13 cellular contexts compared by ENCODE assay signal in genomic region chr15:100373942-100374341, GRCh38. TPM values are rescaled to one million over a fixed set of nuclear protein-coding genes. Genes with fewer than 3 reads are reported as not detected.
DNase-seq lines count a peak whose midpoint lies in the region; ATAC-seq and TF ChIP-seq lines count a peak whose summit lies in the region.
"Had no signal": no experiment of that assay in that cellular context is flagged by ENCODE, and none has a peak within 500 bp of the region (broad histone marks: within the 10 kb centered on the region; RNA-seq: fewer than 3 reads in every experiment).

No MANE protein-coding gene starts in this region.

- peaks cover 36% of the 10 kb centered on the region for H3K27me3 Mint-ChIP-seq in activated naive CD4-positive, alpha-beta T cell treated with anti-CD3 and anti-CD28 coated beads, Interleukin-2, amount 50 U/mL, for 24 hours

- H3K4me3 ChIP-seq in coronary artery (peak overlapping the region; percentile 63), lower lobe of right lung (peak overlapping the region; percentile 47), urinary bladder (ENCODE audit: low read depth, low read length) (peak overlapping the region; percentile 51)
- H3K4me3 ChIP-seq: GM12878, mucosa of descending colon had no signal

- peaks cover 12% of the 10 kb centered on the region for H3K27me3 ChIP-seq in lower lobe of right lung (ENCODE audit: low read depth)

- H3K9me3 ChIP-seq in lower lobe of right lung: peaks cover 6% of the 10 kb centered on the region
- H3K9me3 ChIP-seq: mucosa of descending colon had no signal

- H3K27ac Mint-ChIP-seq in activated naive CD4-positive, alpha-beta T cell treated with anti-CD3 and anti-CD28 coated beads, Interleukin-2, amount 50 U/mL, for 24 hours: peak overlapping the region; percentile 59
- no peak overlapping the region for H3K27ac Mint-ChIP-seq in activated naive CD4-positive, alpha-beta T cell treated with anti-CD3 and anti-CD28 coated beads, Interleukin-2, amount 50 U/mL, for 72 hours

- no peak for TF ChIP-seq POLR2A in erythroblast (IDR thresholded peaks at IDR 0.05; ENCODE audit: low read length)

- peaks cover 16% of the 10 kb centered on the region for H3K9me3 Mint-ChIP-seq in activated naive CD4-positive, alpha-beta T cell treated with anti-CD3 and anti-CD28 coated beads, Interleukin-2, amount 50 U/mL, for 24 hours
- peaks cover 11 to 20% of the 10 kb centered on the region in 2 donors for H3K9me3 Mint-ChIP-seq in activated naive CD4-positive, alpha-beta T cell treated with anti-CD3 and anti-CD28 coated beads, Interleukin-2, amount 50 U/mL, for 72 hours

- peaks cover 6% of the 10 kb centered on the region for H3K36me3 Mint-ChIP-seq in activated naive CD4-positive, alpha-beta T cell treated with anti-CD3 and anti-CD28 coated beads, Interleukin-2, amount 50 U/mL, for 24 hours
- H3K36me3 Mint-ChIP-seq in activated naive CD4-positive, alpha-beta T cell treated with anti-CD3 and anti-CD28 coated beads, Interleukin-2, amount 50 U/mL, for 72 hours: peaks cover 13 to 19% of the 10 kb centered on the region in 2 donors

- peak overlapping the region; percentile 68 for H3K4me3 Mint-ChIP-seq in activated naive CD4-positive, alpha-beta T cell treated with anti-CD3 and anti-CD28 coated beads, Interleukin-2, amount 50 U/mL, for 24 hours

- no peaks in the 10 kb centered on the region for H3K36me3 ChIP-seq in lower lobe of right lung
- H3K36me3 ChIP-seq in urinary bladder (ENCODE audit: insufficient read depth): no peaks in the 10 kb centered on the region

- TF ChIP-seq CTCF in coronary artery (IDR thresholded peaks at IDR 0.05) (no peak), lower lobe of right lung (IDR thresholded peaks at IDR 0.05) (no peak)

- H3K4me1 ChIP-seq in lower lobe of right lung (no peaks in the 10 kb centered on the region), urinary bladder (ENCODE audit: insufficient read depth) (no peaks in the 10 kb centered on the region)

- intact Hi-C loops in lower lobe of right lung (cut with DNase I): no loop called here

- no peak overlapping the region for H3K27ac ChIP-seq in coronary artery
- no peak overlapping the region for H3K27ac ChIP-seq in lower lobe of right lung
- H3K27ac ChIP-seq in urinary bladder (ENCODE audit: low read depth): no peak overlapping the region

- no peak for ATAC-seq in activated naive CD4-positive, alpha-beta T cell treated with anti-CD3 and anti-CD28 coated beads, Interleukin-2, amount 50 U/mL, for 72 hours
- peak in 1 of 2 donors; percentile 16 for ATAC-seq in lower lobe of right lung
- ATAC-seq in GM19467 (IDR thresholded peaks at IDR 0.05; ENCODE audit: unreplicated experiment): no peak
- ATAC-seq: GM12878, mucosa of descending colon had no signal

- H3K4me1 Mint-ChIP-seq in activated naive CD4-positive, alpha-beta T cell treated with anti-CD3 and anti-CD28 coated beads, Interleukin-2, amount 50 U/mL, for 24 hours: peaks cover 13% of the 10 kb centered on the region

- DNase-seq in activated naive CD4-positive, alpha-beta T cell treated with anti-CD3 and anti-CD28 coated beads, Interleukin-2, amount 50 U/mL, for 72 hours (ENCODE audit: low spot score in 2 of 2): no peak
- DNase-seq in coronary artery (ENCODE audit: low spot score) (no peak), lower lobe of right lung (no peak), medulla oblongata (ENCODE audit: extremely low spot score) (no peak), erythroblast (lab: John Stamatoyannopoulos, UW) (no peak)
- DNase-seq: mucosa of descending colon, NCI-H526 treated with DMSO at 0.1 percent for 48 hours, SHP77, trophoblast cell had no signal

- WGBS in urinary bladder: 11% methylated on average over 8 of the region's 8 CpGs

RNA-seq across cellular contexts. Expression of gene ADAMTS17, which starts 32.2 kb away (rescaled TPM):
- total RNA-seq in activated naive CD4-positive, alpha-beta T cell treated with anti-CD3 and anti-CD28 coated beads, Interleukin-2, amount 50 U/mL, for 72 hours: 1 to 10 TPM in 1 of 2 donors, under 1 TPM in 1; 0.19 to 1.5 TPM
- total RNA-seq in lower lobe of right lung (3.0 TPM), urinary bladder (10.7 TPM)
- polyA plus RNA-seq in urinary bladder: 2.8 TPM
